1 cellular context compared by ENCODE assay signal in the genomic region with DNA sequence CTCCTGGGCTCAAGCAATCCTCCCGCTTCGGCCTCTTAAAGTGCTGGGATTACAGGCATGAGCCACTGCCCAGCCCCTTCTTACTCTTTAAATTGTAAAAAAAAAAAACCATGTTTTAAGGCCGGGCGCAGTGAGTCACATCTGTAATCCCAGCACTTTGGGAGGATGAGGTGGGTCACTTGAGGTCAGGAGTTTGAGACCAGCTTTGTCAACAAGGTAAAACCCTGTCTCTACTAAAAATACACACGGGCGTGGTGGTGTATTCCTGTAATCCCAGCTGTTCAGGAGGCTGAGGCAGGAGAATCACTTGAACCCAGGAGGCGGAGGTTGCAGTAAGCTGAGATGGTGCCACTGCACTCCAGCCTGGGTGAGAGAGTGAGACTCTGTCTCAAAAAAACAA.
TF ChIP-seq lines count a peak whose summit lies in the region.

No MANE protein-coding gene starts in this region.

TF ChIP-seq in HepG2, 621 proteins besides CTCF, POLR2A, EP300 and RAD21 (continued from another document):
- TF ChIP-seq SAP130 (CRISPR knock-in tag; IDR thresholded peaks at IDR 0.05; ENCODE audit: low read depth) (peak; percentile 32; the same call in 1 of the 2 replicates), FOXA3 (CRISPR knock-in tag; IDR thresholded peaks at IDR 0.05) (peak; percentile 68), RXRA (CRISPR knock-in tag; IDR thresholded peaks at IDR 0.05) (0 out of 2 replicates have a peak, but pooled peaks have one; percentile 23)
- TF ChIP-seq, protein P1, sequence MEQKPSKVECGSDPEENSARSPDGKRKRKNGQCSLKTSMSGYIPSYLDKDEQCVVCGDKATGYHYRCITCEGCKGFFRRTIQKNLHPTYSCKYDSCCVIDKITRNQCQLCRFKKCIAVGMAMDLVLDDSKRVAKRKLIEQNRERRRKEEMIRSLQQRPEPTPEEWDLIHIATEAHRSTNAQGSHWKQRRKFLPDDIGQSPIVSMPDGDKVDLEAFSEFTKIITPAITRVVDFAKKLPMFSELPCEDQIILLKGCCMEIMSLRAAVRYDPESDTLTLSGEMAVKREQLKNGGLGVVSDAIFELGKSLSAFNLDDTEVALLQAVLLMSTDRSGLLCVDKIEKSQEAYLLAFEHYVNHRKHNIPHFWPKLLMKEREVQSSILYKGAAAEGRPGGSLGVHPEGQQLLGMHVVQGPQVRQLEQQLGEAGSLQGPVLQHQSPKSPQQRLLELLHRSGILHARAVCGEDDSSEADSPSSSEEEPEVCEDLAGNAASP (CRISPR knock-in tag; IDR thresholded peaks at IDR 0.05; ENCODE audit: borderline replicate concordance): peak; percentile 89; the same call in 1 of the 2 replicates
